ENCODE assay signal across 27 cellular contexts in the genomic region with DNA sequence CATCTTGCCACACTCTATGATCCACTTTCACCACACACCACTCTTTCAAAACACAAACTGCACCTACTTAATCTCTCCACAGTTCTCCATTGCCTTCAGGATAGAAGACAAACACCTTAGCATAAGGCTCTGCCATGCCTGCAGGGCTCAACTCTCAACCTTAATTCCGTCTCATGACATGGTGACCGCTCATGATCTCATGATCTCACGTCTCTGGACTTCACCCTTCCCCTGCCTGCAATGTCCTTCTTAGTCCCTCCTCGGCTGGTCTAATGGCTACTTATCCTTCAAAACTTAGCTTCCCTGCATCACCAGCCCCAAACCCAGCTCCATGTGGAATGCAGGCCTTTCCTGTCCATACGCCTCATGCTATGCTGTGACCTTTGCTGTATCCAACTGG.
DNase-seq lines count a peak whose midpoint lies in the region; ATAC-seq, FAIRE-seq and TF ChIP-seq lines count a peak whose summit lies in the region.
"Had no signal": no experiment of that assay in that cellular context is flagged by ENCODE, and none has a peak within 500 bp of the region (broad histone marks: within the 10 kb centered on the region; RNA-seq: fewer than 3 reads in every experiment).

No MANE protein-coding gene starts in this region.

- H3K4me3 ChIP-seq in bronchial epithelial cell (ENCODE audit: low read depth, low read length) (no peak overlapping the region), mesendoderm (ENCODE audit: low read length) (no peak overlapping the region), skeletal muscle tissue (ENCODE audit: low read length in 3 of 3) (peak overlapping the region in 2 of 3 donors; percentile 1 to 38)
- H3K4me3 ChIP-seq: cardiac muscle cell, GM23248, lung, SJSA1, upper lobe of right lung had no signal

- FAIRE-seq in bronchial epithelial cell (lab: Jason Lieb, UNC), result peak; percentile 23
- FAIRE-seq: islet of Langerhans had no signal

- DNase-seq in ELF-1 (ENCODE audit: low read depth, low spot score) (peak; percentile 12), bronchial epithelial cell (ENCODE audit: low read depth) (no peak), mesendoderm (peak; percentile 20)
- no peak for DNase-seq in activated effector memory CD4-positive, alpha-beta T cell treated with Interleukin-2 at 50 U/mL for 16 hours
- DNase-seq: activated CD8-positive, alpha-beta memory T cell treated with anti-CD3 and anti-CD28 coated beads for 24 hours; activated naive CD4-positive, alpha-beta T cell treated with anti-CD3 and anti-CD28 coated beads for 36 hours; activated T-cell treated with anti-CD3 and anti-CD28 coated beads, Interleukin-2, amount 50 U/mL, for 24 hours; amniotic stem cell; cortex of kidney; endodermal cell; GM23248; naive B cell; occipital lobe; retina; stimulated activated CD4-positive, alpha-beta T cell treated with anti-CD3 and anti-CD28 coated beads, Interleukin-15, amount 100 ng/mL, for 24 hours; stimulated activated naive CD8-positive, alpha-beta T cell treated with anti-CD3 and anti-CD28 coated beads, Interleukin-15, amount 100 ng/mL, for 72 hours; T-helper 1 cell; upper lobe of right lung had no signal

- no peak overlapping the region for H4K8ac ChIP-seq in mesendoderm (ENCODE audit: low read depth, low read length)

- no peak for ATAC-seq in HG02870 (IDR thresholded peaks at IDR 0.05; ENCODE audit: unreplicated experiment)
- ATAC-seq in HG02938 (IDR thresholded peaks at IDR 0.05; ENCODE audit: unreplicated experiment), result no peak
- no peak for ATAC-seq in GM21737 (IDR thresholded peaks at IDR 0.05; ENCODE audit: unreplicated experiment)

- no peaks in the 10 kb centered on the region for H3K36me3 ChIP-seq in bronchial epithelial cell (ENCODE audit: control insufficient read depth, insufficient read depth, low read length)
- no peaks in the 10 kb centered on the region for H3K36me3 ChIP-seq in mesendoderm (ENCODE audit: control insufficient read depth, insufficient read depth, low read length)
- H3K36me3 ChIP-seq in skeletal muscle tissue (ENCODE audit: control insufficient read depth in 3 of 3, insufficient read depth in 3 of 3, low read length in 3 of 3), result no peaks in the 10 kb centered on the region
- H3K36me3 ChIP-seq: cardiac muscle cell, SJSA1, upper lobe of right lung had no signal

- H3K23ac ChIP-seq in mesendoderm (ENCODE audit: low read length), result peak overlapping the region; percentile 3

- H3K9me3 ChIP-seq in skeletal muscle tissue (ENCODE audit: control insufficient read depth in 3 of 3, low read length in 3 of 3), result no peaks in the 10 kb centered on the region
- H3K9me3 ChIP-seq: SJSA1, upper lobe of right lung had no signal

- H3K79me2 ChIP-seq in mesendoderm (ENCODE audit: control insufficient read depth, insufficient read depth, low read length), result no peaks in the 10 kb centered on the region

- H3K4me2 ChIP-seq in mesendoderm (ENCODE audit: low read length), result no peak overlapping the region
- H3K4me2 ChIP-seq: KMS-11 had no signal

- peaks cover 23% of the 10 kb centered on the region for H3K4me1 ChIP-seq in mesendoderm (ENCODE audit: control insufficient read depth, low read depth, low read length)
- H3K4me1 ChIP-seq in skeletal muscle tissue (ENCODE audit: control insufficient read depth in 3 of 3, insufficient read depth in 3 of 3, low read length in 3 of 3), result peaks cover 56 to 62% (median 62%) of the 10 kb centered on the region in 3 donors

- no peak for TF ChIP-seq CTCF in bronchial epithelial cell (IDR thresholded peaks at IDR 0.05; ENCODE audit: insufficient read depth, low read length, severe bottlenecking)

- no CpG with 5 or more reads among the region's 5 CpGs for WGBS in mesendoderm (ENCODE audit: extremely low coverage, insufficient coverage, low lambda C conversion rate)

- H3K9ac ChIP-seq in mesendoderm (ENCODE audit: low read length) (no peak overlapping the region), skeletal muscle tissue (ENCODE audit: low read depth in 1 of 3, low read length in 3 of 3) (peak overlapping the region in 2 of 3 donors; percentile 16 to 35)
- H3K9ac ChIP-seq: GM23248, KMS-11 had no signal

- H3K56ac ChIP-seq in mesendoderm (ENCODE audit: low read length), result no peak overlapping the region

- no peak overlapping the region for H3K27ac ChIP-seq in mesendoderm (ENCODE audit: low read depth, low read length)
- peak overlapping the region; percentile 80 for H3K27ac ChIP-seq in skeletal muscle tissue (ENCODE audit: low read depth, low read length)
- H3K27ac ChIP-seq: cardiac muscle cell, GM23248, KMS-11, SJSA1, upper lobe of right lung had no signal

- no peaks in the 10 kb centered on the region for H3K27me3 ChIP-seq in bronchial epithelial cell (ENCODE audit: control insufficient read depth, insufficient read depth, low read length)
- no peaks in the 10 kb centered on the region for H3K27me3 ChIP-seq in mesendoderm (ENCODE audit: insufficient read depth, low read length, poor library complexity)
- no peaks in the 10 kb centered on the region for H3K27me3 ChIP-seq in skeletal muscle tissue (ENCODE audit: control insufficient read depth in 3 of 3, insufficient read depth in 3 of 3, low read length in 3 of 3)
- H3K27me3 ChIP-seq: cardiac muscle cell, SJSA1, upper lobe of right lung had no signal

- no peak overlapping the region for H2BK15ac ChIP-seq in mesendoderm (replicated peaks; ENCODE audit: low read depth)

- H2BK120ac ChIP-seq in mesendoderm (ENCODE audit: low read depth, low read length), result no peak overlapping the region

- H3K18ac ChIP-seq in mesendoderm (ENCODE audit: low read length), result no peak overlapping the region

- H4K5ac ChIP-seq in mesendoderm (ENCODE audit: low read length), result no peak overlapping the region

- no peak overlapping the region for H2BK5ac ChIP-seq in mesendoderm (ENCODE audit: low read length)

- H3K79me1 ChIP-seq in mesendoderm (ENCODE audit: low read length), result peaks cover 9% of the 10 kb centered on the region

- no peak overlapping the region for H3K4ac ChIP-seq in mesendoderm (ENCODE audit: low read depth, low read length)

- H2AK5ac ChIP-seq in mesendoderm (ENCODE audit: low read length), result no peak overlapping the region

Comparison
In these comparisons a context has a peak if more than half of its experiments do, and no peak if none do; other contexts are left out.
1. DNase-seq: peak in ELF-1 (single experiment) and mesendoderm (single experiment); none in bronchial epithelial cell (single experiment) and activated effector memory CD4-positive, alpha-beta T cell treated with Interleukin-2 at 50 U/mL for 16 hours (single experiment).
2. H3K4me3 ChIP-seq: peak in skeletal muscle tissue (2 of 3); none in bronchial epithelial cell (single experiment) and mesendoderm (single experiment).